Comparison of ENCODE assay signal across 1 cellular context in the genomic region with DNA sequence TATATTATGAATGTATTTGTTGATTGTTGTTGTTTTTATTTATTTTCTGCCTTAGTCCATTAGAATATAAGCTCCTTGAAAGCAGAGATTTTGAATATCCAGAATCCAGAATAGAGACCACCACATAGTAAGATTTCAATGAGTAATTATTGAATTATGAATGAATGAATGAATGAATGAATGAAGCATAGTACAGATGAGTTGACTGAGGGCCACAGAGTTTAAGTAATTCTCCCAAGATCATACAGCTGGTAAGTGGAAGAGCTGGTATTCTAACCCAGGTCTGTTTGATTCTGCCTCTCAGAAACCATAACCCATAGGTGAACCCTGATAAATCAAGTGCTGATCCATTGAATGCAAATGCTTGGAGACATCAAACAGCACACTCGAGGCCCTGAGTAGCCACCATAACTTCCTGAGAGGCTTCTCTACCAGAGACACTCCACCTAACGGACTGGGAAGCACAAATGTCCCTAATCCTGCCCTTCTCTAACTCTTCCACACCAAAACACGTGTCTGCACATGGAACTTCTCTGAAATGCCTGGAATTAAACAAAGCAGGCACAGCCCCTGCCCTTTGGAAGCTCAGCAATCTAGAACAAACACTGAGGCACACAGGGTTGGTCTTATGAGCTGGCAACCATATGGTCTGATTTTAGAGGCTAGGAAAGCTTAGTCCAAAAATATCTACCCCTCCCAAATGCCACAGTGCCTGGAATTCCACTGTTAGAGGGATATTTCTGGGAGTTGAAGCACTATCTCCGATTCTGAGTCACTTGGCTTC.
A peak's percentile ranks its signal among the peaks of the same experiment; 100 is the strongest.
TF ChIP-seq lines count a peak whose summit lies in the region.

No MANE protein-coding gene starts in this region.

TF ChIP-seq in HepG2, 621 proteins besides CTCF, POLR2A, EP300 and RAD21 (continued from another document and continues in another):
- TF ChIP-seq, protein P1, sequence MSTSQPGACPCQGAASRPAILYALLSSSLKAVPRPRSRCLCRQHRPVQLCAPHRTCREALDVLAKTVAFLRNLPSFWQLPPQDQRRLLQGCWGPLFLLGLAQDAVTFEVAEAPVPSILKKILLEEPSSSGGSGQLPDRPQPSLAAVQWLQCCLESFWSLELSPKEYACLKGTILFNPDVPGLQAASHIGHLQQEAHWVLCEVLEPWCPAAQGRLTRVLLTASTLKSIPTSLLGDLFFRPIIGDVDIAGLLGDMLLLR (CRISPR knock-in tag; IDR thresholded peaks at IDR 0.05), result no peak
- TF ChIP-seq PHF20 (CRISPR knock-in tag; IDR thresholded peaks at IDR 0.05) (no peak), EEA1 (CRISPR knock-in tag; IDR thresholded peaks at IDR 0.05; ENCODE audit: borderline replicate concordance) (no peak), ZNF790 (CRISPR knock-in tag; IDR thresholded peaks at IDR 0.05; ENCODE audit: borderline replicate concordance) (no peak), ZNF101 (CRISPR knock-in tag; IDR thresholded peaks at IDR 0.05; ENCODE audit: borderline replicate concordance, low read depth) (no peak), CBX1 (IDR thresholded peaks at IDR 0.05; ENCODE audit: low read depth) (no peak), CBX5 (CRISPR knock-in tag; IDR thresholded peaks at IDR 0.05; ENCODE audit: borderline replicate concordance) (no peak), RXRA (CRISPR knock-in tag; IDR thresholded peaks at IDR 0.05) (no peak), ZNF83 (CRISPR knock-in tag; IDR thresholded peaks at IDR 0.05; ENCODE audit: borderline replicate concordance) (no peak), DNMT1 (CRISPR knock-in tag; IDR thresholded peaks at IDR 0.05) (no peak), NFKB2 (CRISPR knock-in tag; IDR thresholded peaks at IDR 0.05; ENCODE audit: borderline replicate concordance) (no peak), HNF4A (CRISPR knock-in tag; IDR thresholded peaks at IDR 0.05) (peak; percentile 79), ZNF652 (CRISPR knock-in tag; IDR thresholded peaks at IDR 0.05; ENCODE audit: borderline replicate concordance, low read depth) (no peak), ZFY (CRISPR knock-in tag; IDR thresholded peaks at IDR 0.05) (peak; percentile 22; the same call in 1 of the 2 replicates), PHB2 (IDR thresholded peaks at IDR 0.05; ENCODE audit: partially characterized antibody) (no peak), ETV5 (CRISPR knock-in tag; IDR thresholded peaks at IDR 0.05; ENCODE audit: borderline replicate concordance) (peak; percentile 49; the same call in 1 of the 2 replicates), ZFP36L1 (CRISPR knock-in tag; IDR thresholded peaks at IDR 0.05) (0 out of 2 replicates have a peak, but pooled peaks have one; percentile 25), FOXP1 (IDR thresholded peaks at IDR 0.05) (no peak), FOXP1 (CRISPR knock-in tag; IDR thresholded peaks at IDR 0.05) (peak; percentile 42; the same call in 1 of the 2 replicates), JUND (CRISPR knock-in tag; IDR thresholded peaks at IDR 0.05) (no peak), TP53 (CRISPR knock-in tag; conservative IDR thresholded peaks at IDR 0.05) (no peak), ZMYM2 (CRISPR knock-in tag; IDR thresholded peaks at IDR 0.05) (no peak), SSRP1 (CRISPR knock-in tag; IDR thresholded peaks at IDR 0.05) (no peak), POLR2G (IDR thresholded peaks at IDR 0.05; ENCODE audit: low read depth, low read length) (no peak), XBP1 (CRISPR knock-in tag; IDR thresholded peaks at IDR 0.05) (no peak), ZNF136 (CRISPR knock-in tag; IDR thresholded peaks at IDR 0.05; ENCODE audit: low read depth) (no peak), KLF15 (CRISPR knock-in tag; IDR thresholded peaks at IDR 0.05; ENCODE audit: borderline replicate concordance) (no peak), ZNF546 (CRISPR knock-in tag; conservative IDR thresholded peaks at IDR 0.05) (no peak), ZNF746 (CRISPR knock-in tag; IDR thresholded peaks at IDR 0.05) (no peak), ATRX (CRISPR knock-in tag; IDR thresholded peaks at IDR 0.05; ENCODE audit: borderline replicate concordance) (no peak)
- TF ChIP-seq, protein P2, sequence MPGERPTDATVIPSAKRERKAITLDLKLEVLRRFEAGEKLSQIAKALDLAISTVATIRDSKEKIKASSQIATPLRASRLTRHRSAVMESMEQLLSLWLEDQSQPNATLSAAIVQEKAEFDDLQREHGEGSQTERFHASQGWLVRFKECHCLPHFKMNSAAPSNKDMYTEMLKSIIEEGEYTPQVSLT (CRISPR knock-in tag; IDR thresholded peaks at IDR 0.05; ENCODE audit: borderline replicate concordance, low read depth), result no peak
- TF ChIP-seq, protein P3, sequence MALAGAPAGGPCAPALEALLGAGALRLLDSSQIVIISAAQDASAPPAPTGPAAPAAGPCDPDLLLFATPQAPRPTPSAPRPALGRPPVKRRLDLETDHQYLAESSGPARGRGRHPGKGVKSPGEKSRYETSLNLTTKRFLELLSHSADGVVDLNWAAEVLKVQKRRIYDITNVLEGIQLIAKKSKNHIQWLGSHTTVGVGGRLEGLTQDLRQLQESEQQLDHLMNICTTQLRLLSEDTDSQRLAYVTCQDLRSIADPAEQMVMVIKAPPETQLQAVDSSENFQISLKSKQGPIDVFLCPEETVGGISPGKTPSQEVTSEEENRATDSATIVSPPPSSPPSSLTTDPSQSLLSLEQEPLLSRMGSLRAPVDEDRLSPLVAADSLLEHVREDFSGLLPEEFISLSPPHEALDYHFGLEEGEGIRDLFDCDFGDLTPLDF (CRISPR knock-in tag; IDR thresholded peaks at IDR 0.05), result no peak
- TF ChIP-seq, protein P4, sequence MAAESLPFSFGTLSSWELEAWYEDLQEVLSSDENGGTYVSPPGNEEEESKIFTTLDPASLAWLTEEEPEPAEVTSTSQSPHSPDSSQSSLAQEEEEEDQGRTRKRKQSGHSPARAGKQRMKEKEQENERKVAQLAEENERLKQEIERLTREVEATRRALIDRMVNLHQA (CRISPR knock-in tag; IDR thresholded peaks at IDR 0.05), result no peak
- TF ChIP-seq, protein P5, sequence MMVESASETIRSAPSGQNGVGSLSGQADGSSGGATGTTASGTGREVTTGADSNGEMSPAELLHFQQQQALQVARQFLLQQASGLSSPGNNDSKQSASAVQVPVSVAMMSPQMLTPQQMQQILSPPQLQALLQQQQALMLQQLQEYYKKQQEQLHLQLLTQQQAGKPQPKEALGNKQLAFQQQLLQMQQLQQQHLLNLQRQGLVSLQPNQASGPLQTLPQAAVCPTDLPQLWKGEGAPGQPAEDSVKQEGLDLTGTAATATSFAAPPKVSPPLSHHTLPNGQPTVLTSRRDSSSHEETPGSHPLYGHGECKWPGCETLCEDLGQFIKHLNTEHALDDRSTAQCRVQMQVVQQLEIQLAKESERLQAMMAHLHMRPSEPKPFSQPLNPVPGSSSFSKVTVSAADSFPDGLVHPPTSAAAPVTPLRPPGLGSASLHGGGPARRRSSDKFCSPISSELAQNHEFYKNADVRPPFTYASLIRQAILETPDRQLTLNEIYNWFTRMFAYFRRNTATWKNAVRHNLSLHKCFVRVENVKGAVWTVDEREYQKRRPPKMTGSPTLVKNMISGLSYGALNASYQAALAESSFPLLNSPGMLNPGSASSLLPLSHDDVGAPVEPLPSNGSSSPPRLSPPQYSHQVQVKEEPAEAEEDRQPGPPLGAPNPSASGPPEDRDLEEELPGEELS (CRISPR knock-in tag; IDR thresholded peaks at IDR 0.05), result peak; percentile 75
- TF ChIP-seq, protein P6, sequence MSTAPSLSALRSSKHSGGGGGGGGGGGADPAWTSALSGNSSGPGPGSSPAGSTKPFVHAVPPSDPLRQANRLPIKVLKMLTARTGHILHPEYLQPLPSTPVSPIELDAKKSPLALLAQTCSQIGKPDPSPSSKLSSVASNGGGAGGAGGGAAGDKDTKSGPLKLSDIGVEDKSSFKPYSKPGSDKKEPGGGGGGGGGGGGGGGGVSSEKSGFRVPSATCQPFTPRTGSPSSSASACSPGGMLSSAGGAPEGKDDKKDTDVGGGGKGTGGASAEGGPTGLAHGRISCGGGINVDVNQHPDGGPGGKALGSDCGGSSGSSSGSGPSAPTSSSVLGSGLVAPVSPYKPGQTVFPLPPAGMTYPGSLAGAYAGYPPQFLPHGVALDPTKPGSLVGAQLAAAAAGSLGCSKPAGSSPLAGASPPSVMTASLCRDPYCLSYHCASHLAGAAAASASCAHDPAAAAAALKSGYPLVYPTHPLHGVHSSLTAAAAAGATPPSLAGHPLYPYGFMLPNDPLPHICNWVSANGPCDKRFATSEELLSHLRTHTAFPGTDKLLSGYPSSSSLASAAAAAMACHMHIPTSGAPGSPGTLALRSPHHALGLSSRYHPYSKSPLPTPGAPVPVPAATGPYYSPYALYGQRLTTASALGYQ (CRISPR knock-in tag; IDR thresholded peaks at IDR 0.05), result 0 out of 2 replicates have a peak, but pooled peaks have one; percentile 34
- TF ChIP-seq, protein P7, sequence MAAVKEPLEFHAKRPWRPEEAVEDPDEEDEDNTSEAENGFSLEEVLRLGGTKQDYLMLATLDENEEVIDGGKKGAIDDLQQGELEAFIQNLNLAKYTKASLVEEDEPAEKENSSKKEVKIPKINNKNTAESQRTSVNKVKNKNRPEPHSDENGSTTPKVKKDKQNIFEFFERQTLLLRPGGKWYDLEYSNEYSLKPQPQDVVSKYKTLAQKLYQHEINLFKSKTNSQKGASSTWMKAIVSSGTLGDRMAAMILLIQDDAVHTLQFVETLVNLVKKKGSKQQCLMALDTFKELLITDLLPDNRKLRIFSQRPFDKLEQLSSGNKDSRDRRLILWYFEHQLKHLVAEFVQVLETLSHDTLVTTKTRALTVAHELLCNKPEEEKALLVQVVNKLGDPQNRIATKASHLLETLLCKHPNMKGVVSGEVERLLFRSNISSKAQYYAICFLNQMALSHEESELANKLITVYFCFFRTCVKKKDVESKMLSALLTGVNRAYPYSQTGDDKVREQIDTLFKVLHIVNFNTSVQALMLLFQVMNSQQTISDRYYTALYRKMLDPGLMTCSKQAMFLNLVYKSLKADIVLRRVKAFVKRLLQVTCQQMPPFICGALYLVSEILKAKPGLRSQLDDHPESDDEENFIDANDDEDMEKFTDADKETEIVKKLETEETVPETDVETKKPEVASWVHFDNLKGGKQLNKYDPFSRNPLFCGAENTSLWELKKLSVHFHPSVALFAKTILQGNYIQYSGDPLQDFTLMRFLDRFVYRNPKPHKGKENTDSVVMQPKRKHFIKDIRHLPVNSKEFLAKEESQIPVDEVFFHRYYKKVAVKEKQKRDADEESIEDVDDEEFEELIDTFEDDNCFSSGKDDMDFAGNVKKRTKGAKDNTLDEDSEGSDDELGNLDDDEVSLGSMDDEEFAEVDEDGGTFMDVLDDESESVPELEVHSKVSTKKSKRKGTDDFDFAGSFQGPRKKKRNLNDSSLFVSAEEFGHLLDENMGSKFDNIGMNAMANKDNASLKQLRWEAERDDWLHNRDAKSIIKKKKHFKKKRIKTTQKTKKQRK (IDR thresholded peaks at IDR 0.05; ENCODE audit: low read length), result no peak
- TF ChIP-seq, protein P8, sequence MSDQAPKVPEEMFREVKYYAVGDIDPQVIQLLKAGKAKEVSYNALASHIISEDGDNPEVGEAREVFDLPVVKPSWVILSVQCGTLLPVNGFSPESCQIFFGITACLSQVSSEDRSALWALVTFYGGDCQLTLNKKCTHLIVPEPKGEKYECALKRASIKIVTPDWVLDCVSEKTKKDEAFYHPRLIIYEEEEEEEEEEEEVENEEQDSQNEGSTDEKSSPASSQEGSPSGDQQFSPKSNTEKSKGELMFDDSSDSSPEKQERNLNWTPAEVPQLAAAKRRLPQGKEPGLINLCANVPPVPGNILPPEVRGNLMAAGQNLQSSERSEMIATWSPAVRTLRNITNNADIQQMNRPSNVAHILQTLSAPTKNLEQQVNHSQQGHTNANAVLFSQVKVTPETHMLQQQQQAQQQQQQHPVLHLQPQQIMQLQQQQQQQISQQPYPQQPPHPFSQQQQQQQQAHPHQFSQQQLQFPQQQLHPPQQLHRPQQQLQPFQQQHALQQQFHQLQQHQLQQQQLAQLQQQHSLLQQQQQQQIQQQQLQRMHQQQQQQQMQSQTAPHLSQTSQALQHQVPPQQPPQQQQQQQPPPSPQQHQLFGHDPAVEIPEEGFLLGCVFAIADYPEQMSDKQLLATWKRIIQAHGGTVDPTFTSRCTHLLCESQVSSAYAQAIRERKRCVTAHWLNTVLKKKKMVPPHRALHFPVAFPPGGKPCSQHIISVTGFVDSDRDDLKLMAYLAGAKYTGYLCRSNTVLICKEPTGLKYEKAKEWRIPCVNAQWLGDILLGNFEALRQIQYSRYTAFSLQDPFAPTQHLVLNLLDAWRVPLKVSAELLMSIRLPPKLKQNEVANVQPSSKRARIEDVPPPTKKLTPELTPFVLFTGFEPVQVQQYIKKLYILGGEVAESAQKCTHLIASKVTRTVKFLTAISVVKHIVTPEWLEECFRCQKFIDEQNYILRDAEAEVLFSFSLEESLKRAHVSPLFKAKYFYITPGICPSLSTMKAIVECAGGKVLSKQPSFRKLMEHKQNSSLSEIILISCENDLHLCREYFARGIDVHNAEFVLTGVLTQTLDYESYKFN (CRISPR knock-in tag; conservative IDR thresholded peaks at IDR 0.05), result peak; percentile 74
- TF ChIP-seq, protein P9, sequence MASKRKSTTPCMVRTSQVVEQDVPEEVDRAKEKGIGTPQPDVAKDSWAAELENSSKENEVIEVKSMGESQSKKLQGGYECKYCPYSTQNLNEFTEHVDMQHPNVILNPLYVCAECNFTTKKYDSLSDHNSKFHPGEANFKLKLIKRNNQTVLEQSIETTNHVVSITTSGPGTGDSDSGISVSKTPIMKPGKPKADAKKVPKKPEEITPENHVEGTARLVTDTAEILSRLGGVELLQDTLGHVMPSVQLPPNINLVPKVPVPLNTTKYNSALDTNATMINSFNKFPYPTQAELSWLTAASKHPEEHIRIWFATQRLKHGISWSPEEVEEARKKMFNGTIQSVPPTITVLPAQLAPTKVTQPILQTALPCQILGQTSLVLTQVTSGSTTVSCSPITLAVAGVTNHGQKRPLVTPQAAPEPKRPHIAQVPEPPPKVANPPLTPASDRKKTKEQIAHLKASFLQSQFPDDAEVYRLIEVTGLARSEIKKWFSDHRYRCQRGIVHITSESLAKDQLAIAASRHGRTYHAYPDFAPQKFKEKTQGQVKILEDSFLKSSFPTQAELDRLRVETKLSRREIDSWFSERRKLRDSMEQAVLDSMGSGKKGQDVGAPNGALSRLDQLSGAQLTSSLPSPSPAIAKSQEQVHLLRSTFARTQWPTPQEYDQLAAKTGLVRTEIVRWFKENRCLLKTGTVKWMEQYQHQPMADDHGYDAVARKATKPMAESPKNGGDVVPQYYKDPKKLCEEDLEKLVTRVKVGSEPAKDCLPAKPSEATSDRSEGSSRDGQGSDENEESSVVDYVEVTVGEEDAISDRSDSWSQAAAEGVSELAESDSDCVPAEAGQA (IDR thresholded peaks at IDR 0.05; ENCODE audit: low read depth), result no peak
- TF ChIP-seq, protein P9 (CRISPR knock-in tag; IDR thresholded peaks at IDR 0.05; ENCODE audit: borderline replicate concordance), result no peak
